ENCODE assay signal across 1 cellular context in the genomic region with DNA sequence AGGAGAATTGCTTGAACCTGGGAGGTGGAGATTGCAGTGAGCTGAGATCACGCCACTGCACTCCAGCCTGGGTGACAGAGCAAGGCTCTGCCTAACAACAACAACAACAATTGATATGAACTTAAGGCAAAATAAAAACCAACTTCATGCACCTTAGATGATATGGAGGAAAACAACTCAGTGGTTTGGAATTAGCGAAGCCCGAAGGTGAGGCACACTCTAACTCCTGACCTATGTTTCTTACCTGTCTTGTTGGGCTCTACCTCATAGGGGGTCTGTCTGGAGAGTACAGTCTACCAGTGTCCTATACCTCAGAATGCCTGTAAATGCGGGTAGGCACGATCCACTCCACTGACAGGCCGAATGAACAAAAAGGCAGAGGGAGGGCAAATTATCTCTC.
TF ChIP-seq lines count a peak whose summit lies in the region.

No MANE protein-coding gene starts in this region.

TF ChIP-seq in HCT116, 20 proteins besides CTCF, POLR2A, EP300 and RAD21 (continued from another document):
- TF ChIP-seq EZH2phosphoT487 (IDR thresholded peaks at IDR 0.05; ENCODE audit: borderline replicate concordance), result no peak
